9 cellular contexts compared by ENCODE assay signal in the genomic region with DNA sequence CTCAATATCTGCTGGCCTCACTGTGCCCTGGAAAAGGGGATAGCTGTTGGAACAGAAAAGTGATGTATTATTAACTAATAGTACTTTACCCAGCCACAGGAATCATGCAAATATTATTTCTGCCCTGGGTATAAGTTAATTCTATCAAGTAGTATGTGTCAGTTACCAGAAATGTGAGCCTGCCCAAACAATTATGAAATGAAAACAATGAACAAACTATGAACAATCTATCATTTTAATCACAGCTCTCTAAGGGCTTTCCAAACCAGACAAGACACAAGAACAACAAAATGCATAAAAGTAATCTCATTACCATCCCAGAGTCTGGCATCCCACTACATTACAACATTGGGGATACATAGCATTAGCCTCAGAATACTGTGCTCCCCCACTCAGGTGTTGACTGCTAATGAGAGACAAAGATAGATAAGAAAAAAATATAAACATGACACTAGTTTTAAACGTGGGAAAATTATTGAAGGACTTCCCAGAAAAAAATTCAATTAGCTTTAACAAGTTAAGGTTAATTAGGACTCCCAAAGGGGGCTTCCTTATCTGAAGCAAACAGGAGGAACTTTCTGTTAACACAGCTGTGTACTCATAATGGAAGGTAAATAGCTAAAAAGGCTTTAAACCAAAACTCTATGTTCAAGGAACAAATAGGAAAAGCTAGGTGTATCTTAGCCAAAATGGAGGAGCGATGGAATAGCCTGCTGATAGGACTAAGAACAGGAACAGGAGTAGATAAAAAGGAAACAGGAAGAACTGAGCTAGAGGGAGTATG. TPM values are rescaled to one million over a fixed set of nuclear protein-coding genes. Genes with fewer than 3 reads are reported as not detected.
DNase-seq lines count a peak whose midpoint lies in the region; ATAC-seq and TF ChIP-seq lines count a peak whose summit lies in the region.
"Had no signal": no experiment of that assay in that cellular context is flagged by ENCODE, and none has a peak within 500 bp of the region (broad histone marks: within the 10 kb centered on the region; RNA-seq: fewer than 3 reads in every experiment).

No MANE protein-coding gene starts in this region.

- H3K4me1 Mint-ChIP-seq in activated naive CD4-positive, alpha-beta T cell treated with anti-CD3 and anti-CD28 coated beads, Interleukin-2, amount 50 U/mL, for 24 hours, result peaks cover 65% of the 10 kb centered on the region
- peaks cover 45% of the 10 kb centered on the region for H3K4me1 Mint-ChIP-seq in activated B cell treated with CpG ODN at 0.5 μM for 24 hours
- peaks cover 39% of the 10 kb centered on the region for H3K4me1 Mint-ChIP-seq in type B pancreatic cell (ENCODE audit: unreplicated experiment)

- peak overlapping the region; percentile 88 for H3K4me3 Mint-ChIP-seq in activated naive CD4-positive, alpha-beta T cell treated with anti-CD3 and anti-CD28 coated beads, Interleukin-2, amount 50 U/mL, for 24 hours
- peak overlapping the region; percentile 50 for H3K4me3 Mint-ChIP-seq in activated B cell treated with CpG ODN at 0.5 μM for 24 hours
- peak overlapping the region; percentile 84 for H3K4me3 Mint-ChIP-seq in type B pancreatic cell

- no peaks in the 10 kb centered on the region for H3K27me3 Mint-ChIP-seq in activated naive CD4-positive, alpha-beta T cell treated with anti-CD3 and anti-CD28 coated beads, Interleukin-2, amount 50 U/mL, for 24 hours
- H3K27me3 Mint-ChIP-seq in activated B cell treated with CpG ODN at 0.5 μM for 24 hours, result no peaks in the 10 kb centered on the region
- H3K27me3 Mint-ChIP-seq in type B pancreatic cell, result peaks cover 4% of the 10 kb centered on the region

- POLR2A ChIA-PET in activated B cell treated with CpG ODN at 0.5 μM for 24 hours (lab: Charles Lee), result interaction anchor here (1.3 kb wide), 1 partner anchor 18 kb away, joined by 6 read pairs; no protein-coding TSS in a partner anchor

- ATAC-seq in activated B cell treated with CpG ODN at 0.5 μM for 24 hours (ENCODE audit: low read depth), result no peak
- ATAC-seq in activated CD4-positive, CD25-positive, alpha-beta regulatory T cell treated with anti-CD3 and anti-CD28 coated beads, Interleukin-2, amount 50 U/mL, for 24 hours, result no peak
- no peak for ATAC-seq in GM18520 (IDR thresholded peaks at IDR 0.05; ENCODE audit: unreplicated experiment)

- intact Hi-C loops in activated B cell treated with CpG ODN at 0.5 μM for 24 hours (cut with micrococcal nuclease), result loop anchor here (5.0 kb wide), 4 partner anchors 203 to 1907 kb away; a partner anchor contains a TSS

- H3K9me3 Mint-ChIP-seq in activated naive CD4-positive, alpha-beta T cell treated with anti-CD3 and anti-CD28 coated beads, Interleukin-2, amount 50 U/mL, for 24 hours, result no peaks in the 10 kb centered on the region
- no peaks in the 10 kb centered on the region for H3K9me3 Mint-ChIP-seq in activated B cell treated with CpG ODN at 0.5 μM for 24 hours
- H3K9me3 Mint-ChIP-seq in type B pancreatic cell, result no peaks in the 10 kb centered on the region

- H3K4me3 ChIP-seq in fibroblast of the aortic adventitia (ENCODE audit: low read depth, low read length), result no peak overlapping the region

- no peak for TF ChIP-seq CTCF in activated B cell treated with CpG ODN at 0.5 μM for 24 hours (IDR thresholded peaks at IDR 0.05)
- no peak for TF ChIP-seq CTCF in fibroblast of the aortic adventitia (IDR thresholded peaks at IDR 0.05; ENCODE audit: insufficient read depth, low read length)
- TF ChIP-seq CTCF in type B pancreatic cell (conservative IDR thresholded peaks at IDR 0.05), result no peak

- H3K36me3 Mint-ChIP-seq in activated naive CD4-positive, alpha-beta T cell treated with anti-CD3 and anti-CD28 coated beads, Interleukin-2, amount 50 U/mL, for 24 hours, result peaks cover 12% of the 10 kb centered on the region
- H3K36me3 Mint-ChIP-seq in activated B cell treated with CpG ODN at 0.5 μM for 24 hours (ENCODE audit: low read depth) (peaks cover 42% of the 10 kb centered on the region), type B pancreatic cell (peaks cover 13% of the 10 kb centered on the region)

- CTCF ChIA-PET in activated B cell treated with CpG ODN at 0.5 μM for 24 hours (lab: Charles Lee), result interaction anchor here (0.6 to 3.2 kb wide), 4 partner anchors 9 to 20 kb away, joined by 3 to 11 read pairs (median 3); no protein-coding TSS in a partner anchor

- DNase-seq in activated naive CD4-positive, alpha-beta T cell treated with Interleukin-2 at 50 U/mL for 16 hours, result no peak
- no peak for DNase-seq in activated B cell treated with CpG ODN at 0.5 μM for 24 hours
- peak; percentile 38 for DNase-seq in fibroblast of the aortic adventitia (ENCODE audit: low read depth)
- no peak for DNase-seq in type B pancreatic cell (ENCODE audit: extremely low spot score, unreplicated experiment)
- no peak for DNase-seq in SHP77 treated with DMSO at 0.1 percent for 48 hours (lab: John Stamatoyannopoulos, UW)
- DNase-seq: KG1 had no signal

- peak overlapping the region; percentile 56 for H3K27ac Mint-ChIP-seq in activated naive CD4-positive, alpha-beta T cell treated with anti-CD3 and anti-CD28 coated beads, Interleukin-2, amount 50 U/mL, for 24 hours
- H3K27ac Mint-ChIP-seq in activated B cell treated with CpG ODN at 0.5 μM for 24 hours (peak overlapping the region; percentile 2), type B pancreatic cell (peak overlapping the region; percentile 70)

RNA-seq across cellular contexts. Expression of a gene that starts 3.3 kb away (rescaled TPM):
- 44.4 and 50.8 TPM in 2 replicates for total RNA-seq in activated B cell treated with CpG ODN at 0.5 μM for 24 hours
- total RNA-seq in fibroblast of the aortic adventitia (ENCODE audit: low replicate concordance), result 15.8 and 25.2 TPM in 2 replicates
- total RNA-seq in type B pancreatic cell (ENCODE audit: low replicate concordance), result 46.1 and 54.9 TPM in 2 replicates

RNA-seq across cellular contexts. Expression of a gene that starts 41.6 kb away (rescaled TPM):
- total RNA-seq in activated B cell treated with CpG ODN at 0.5 μM for 24 hours, result 5.2 and 6.9 TPM in 2 replicates
- 10.8 and 12.1 TPM in 2 replicates for total RNA-seq in fibroblast of the aortic adventitia (ENCODE audit: low replicate concordance)
- total RNA-seq in type B pancreatic cell (ENCODE audit: low replicate concordance), result 22.7 and 26.2 TPM in 2 replicates

Comparison
In these comparisons a context has a peak if more than half of its experiments do, and no peak if none do; other contexts are left out.
1. H3K27ac Mint-ChIP-seq: peak in every context shown above with its lines; median percentile 70 in type B pancreatic cell; 56 in activated naive CD4-positive, alpha-beta T cell treated with anti-CD3 and anti-CD28 coated beads, Interleukin-2, amount 50 U/mL, for 24 hours; 2 in activated B cell treated with CpG ODN at 0.5 μM for 24 hours.